ENCODE assay signal across 1 cellular context in the genomic region with DNA sequence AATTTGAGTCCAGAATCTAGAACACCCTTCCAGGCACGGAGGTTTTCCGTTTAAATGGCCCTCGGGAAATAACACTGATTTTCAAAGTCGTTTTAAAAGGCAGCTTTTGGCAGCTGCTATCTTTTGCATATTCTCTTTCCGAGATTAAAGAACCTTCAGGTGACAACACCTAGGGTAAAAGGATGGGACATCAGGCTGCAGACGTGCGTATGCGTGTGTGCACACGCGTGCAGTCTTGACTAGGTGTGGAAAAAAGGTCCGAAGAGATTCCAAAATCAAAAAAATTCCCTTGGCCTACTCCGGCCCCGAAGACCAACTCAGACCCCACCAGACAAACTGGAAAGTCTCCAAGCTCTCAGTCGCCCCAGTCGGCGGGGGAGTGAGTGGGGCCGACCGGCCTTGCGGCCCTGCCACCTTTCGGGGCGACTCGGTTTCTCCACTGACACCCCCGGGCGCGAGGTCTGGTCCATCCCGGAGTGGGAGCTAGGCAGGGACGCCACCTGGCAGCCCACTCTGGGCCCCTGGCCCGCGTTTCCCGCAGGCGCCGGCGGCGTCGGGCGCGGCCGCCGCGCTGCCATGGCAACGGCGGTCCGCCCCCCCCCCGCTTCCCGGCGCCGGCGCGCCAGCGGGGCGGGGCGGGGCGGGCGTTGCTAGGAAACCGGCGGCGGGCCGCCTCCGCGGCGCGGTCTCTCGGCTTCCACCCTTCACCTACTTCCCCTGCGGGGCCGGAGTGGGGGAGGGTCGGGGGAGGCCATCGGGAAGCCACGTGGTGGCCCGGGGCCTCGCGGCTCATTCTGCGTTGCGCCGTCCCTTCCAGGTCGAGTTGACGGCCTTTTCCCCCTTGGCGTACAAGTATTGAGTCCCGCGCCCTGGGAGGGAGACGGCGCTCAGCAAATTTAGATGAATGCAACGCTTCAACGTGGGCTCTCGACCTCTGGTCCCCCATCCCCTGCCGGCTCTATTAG.
TF ChIP-seq lines count a peak whose summit lies in the region.

No MANE protein-coding gene starts in this region.

TF ChIP-seq in GM12878, 131 proteins besides CTCF, POLR2A, EP300 and RAD21 (continued from another document):
- TF ChIP-seq, protein P1, sequence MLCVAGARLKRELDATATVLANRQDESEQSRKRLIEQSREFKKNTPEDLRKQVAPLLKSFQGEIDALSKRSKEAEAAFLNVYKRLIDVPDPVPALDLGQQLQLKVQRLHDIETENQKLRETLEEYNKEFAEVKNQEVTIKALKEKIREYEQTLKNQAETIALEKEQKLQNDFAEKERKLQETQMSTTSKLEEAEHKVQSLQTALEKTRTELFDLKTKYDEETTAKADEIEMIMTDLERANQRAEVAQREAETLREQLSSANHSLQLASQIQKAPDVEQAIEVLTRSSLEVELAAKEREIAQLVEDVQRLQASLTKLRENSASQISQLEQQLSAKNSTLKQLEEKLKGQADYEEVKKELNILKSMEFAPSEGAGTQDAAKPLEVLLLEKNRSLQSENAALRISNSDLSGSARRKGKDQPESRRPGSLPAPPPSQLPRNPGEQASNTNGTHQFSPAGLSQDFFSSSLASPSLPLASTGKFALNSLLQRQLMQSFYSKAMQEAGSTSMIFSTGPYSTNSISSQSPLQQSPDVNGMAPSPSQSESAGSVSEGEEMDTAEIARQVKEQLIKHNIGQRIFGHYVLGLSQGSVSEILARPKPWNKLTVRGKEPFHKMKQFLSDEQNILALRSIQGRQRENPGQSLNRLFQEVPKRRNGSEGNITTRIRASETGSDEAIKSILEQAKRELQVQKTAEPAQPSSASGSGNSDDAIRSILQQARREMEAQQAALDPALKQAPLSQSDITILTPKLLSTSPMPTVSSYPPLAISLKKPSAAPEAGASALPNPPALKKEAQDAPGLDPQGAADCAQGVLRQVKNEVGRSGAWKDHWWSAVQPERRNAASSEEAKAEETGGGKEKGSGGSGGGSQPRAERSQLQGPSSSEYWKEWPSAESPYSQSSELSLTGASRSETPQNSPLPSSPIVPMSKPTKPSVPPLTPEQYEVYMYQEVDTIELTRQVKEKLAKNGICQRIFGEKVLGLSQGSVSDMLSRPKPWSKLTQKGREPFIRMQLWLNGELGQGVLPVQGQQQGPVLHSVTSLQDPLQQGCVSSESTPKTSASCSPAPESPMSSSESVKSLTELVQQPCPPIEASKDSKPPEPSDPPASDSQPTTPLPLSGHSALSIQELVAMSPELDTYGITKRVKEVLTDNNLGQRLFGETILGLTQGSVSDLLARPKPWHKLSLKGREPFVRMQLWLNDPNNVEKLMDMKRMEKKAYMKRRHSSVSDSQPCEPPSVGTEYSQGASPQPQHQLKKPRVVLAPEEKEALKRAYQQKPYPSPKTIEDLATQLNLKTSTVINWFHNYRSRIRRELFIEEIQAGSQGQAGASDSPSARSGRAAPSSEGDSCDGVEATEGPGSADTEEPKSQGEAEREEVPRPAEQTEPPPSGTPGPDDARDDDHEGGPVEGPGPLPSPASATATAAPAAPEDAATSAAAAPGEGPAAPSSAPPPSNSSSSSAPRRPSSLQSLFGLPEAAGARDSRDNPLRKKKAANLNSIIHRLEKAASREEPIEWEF (IDR thresholded peaks at IDR 0.05; ENCODE audit: insufficient replicate concordance, low read depth, low read length): no peak
- TF ChIP-seq RELA (IDR thresholded peaks at IDR 0.05; ENCODE audit: borderline replicate concordance, partially characterized antibody): no peak
- no peak for TF ChIP-seq CEBPB (IDR thresholded peaks at IDR 0.05; ENCODE audit: borderline replicate concordance in 1 of 2, low read depth in 2 of 2, low read length in 2 of 2)
- TF ChIP-seq MEF2A (IDR thresholded peaks at IDR 0.05; ENCODE audit: insufficient read depth, low read depth, low read length): no peak
- no peak for TF ChIP-seq ETV6 (conservative IDR thresholded peaks at IDR 0.05 in 1 of 2, IDR thresholded peaks at IDR 0.05 in 1 of 2; ENCODE audit: borderline replicate concordance in 1 of 2, low read depth in 1 of 2)
- TF ChIP-seq ESRRA (IDR thresholded peaks at IDR 0.05; ENCODE audit: low read length): no peak
- peak; percentile 80; the same call in 1 of the 2 replicates for TF ChIP-seq MAX (IDR thresholded peaks at IDR 0.05; ENCODE audit: low read depth, low read length)
- no peak for TF ChIP-seq NFXL1 (IDR thresholded peaks at IDR 0.05; ENCODE audit: borderline replicate concordance)
- TF ChIP-seq MYC (IDR thresholded peaks at IDR 0.05; ENCODE audit: insufficient read depth, insufficient read length, insufficient replicate concordance, low read length, severe bottlenecking): no peak
- no peak for TF ChIP-seq NKRF (conservative IDR thresholded peaks at IDR 0.05)
- no peak for TF ChIP-seq ZBTB40 (IDR thresholded peaks at IDR 0.05; ENCODE audit: borderline replicate concordance)
- TF ChIP-seq TARDBP (IDR thresholded peaks at IDR 0.05; ENCODE audit: borderline replicate concordance): no peak
- TF ChIP-seq TAF1 (IDR thresholded peaks at IDR 0.05; ENCODE audit: borderline replicate concordance, low read depth, low read length): no peak
- no peak for TF ChIP-seq GATAD2B (conservative IDR thresholded peaks at IDR 0.05; ENCODE audit: low read depth)
- TF ChIP-seq SIX5 (IDR thresholded peaks at IDR 0.05; ENCODE audit: low read depth, low read length, severe bottlenecking): no peak
- no peak for TF ChIP-seq IRF4 (IDR thresholded peaks at IDR 0.05; ENCODE audit: low read depth, low read length)
- TF ChIP-seq BRCA1 (IDR thresholded peaks at IDR 0.05; ENCODE audit: low read depth, low read length): no peak
- no peak for TF ChIP-seq ZNF274 (IDR thresholded peaks at IDR 0.05; ENCODE audit: insufficient read depth, insufficient read length)
- TF ChIP-seq CBX3 (IDR thresholded peaks at IDR 0.05; ENCODE audit: borderline replicate concordance, low read depth): no peak
- TF ChIP-seq TCF3 (IDR thresholded peaks at IDR 0.05; ENCODE audit: borderline replicate concordance, insufficient read depth, low read depth, low read length): no peak
